ENCODE assay signal across 24 cellular contexts in genomic region chr13:32895296-32895695, GRCh38.
"Had no signal": no experiment of that assay in that cellular context is flagged by ENCODE, and none has a peak within 500 bp of the region (broad histone marks: within the 10 kb centered on the region; RNA-seq: fewer than 3 reads in every experiment).

No MANE protein-coding gene starts in this region.

- H3K9me3 Mint-ChIP-seq: activated B cell treated with CpG ODN at 0.5 μM for 24 hours; effector memory CD8-positive, alpha-beta T cell had no signal

- H3K27me3 ChIP-seq: adrenal gland, body of pancreas, dorsolateral prefrontal cortex, gastroesophageal sphincter, hepatocyte, tibial nerve had no signal

- H3K4me2 ChIP-seq: hepatocyte had no signal

- ATAC-seq: body of pancreas; effector memory CD8-positive, alpha-beta T cell; gastroesophageal sphincter; left cardiac atrium; left ventricle myocardium superior; right cardiac atrium had no signal

- H3K4me3 Mint-ChIP-seq: activated B cell treated with CpG ODN at 0.5 μM for 24 hours; activated naive CD8-positive, alpha-beta T cell; effector memory CD8-positive, alpha-beta T cell; nephron had no signal

- H3K27ac Mint-ChIP-seq: activated B cell treated with CpG ODN at 0.5 μM for 24 hours; activated naive CD8-positive, alpha-beta T cell; effector memory CD8-positive, alpha-beta T cell; nephron had no signal

- H3K4me1 Mint-ChIP-seq: activated B cell treated with CpG ODN at 0.5 μM for 24 hours had no signal

- H3K79me2 ChIP-seq: hepatocyte had no signal

- H3K4me1 ChIP-seq: adrenal gland, body of pancreas, gastroesophageal sphincter, tibial nerve had no signal

- H3K4me3 ChIP-seq: adrenal gland, body of pancreas, cardiac muscle cell, coronary artery, dorsolateral prefrontal cortex, gastroesophageal sphincter, hepatocyte, tibial nerve had no signal

- H3K36me3 ChIP-seq: adrenal gland, cardiac muscle cell, gastroesophageal sphincter, tibial nerve had no signal

- H2AFZ ChIP-seq: hepatocyte had no signal

- H3K9me3 ChIP-seq: adrenal gland, body of pancreas, gastroesophageal sphincter, tibial nerve had no signal

- DNase-seq: activated B cell treated with CpG ODN at 0.5 μM for 24 hours; activated effector memory CD4-positive, alpha-beta T cell treated with Interleukin-2 at 50 U/mL for 16 hours; activated naive CD4-positive, alpha-beta T cell treated with Interleukin-2 at 50 U/mL for 16 hours; adrenal gland; aorta; body of pancreas; cerebellar nuclear complex; dorsolateral prefrontal cortex; effector memory CD8-positive, alpha-beta T cell; erythroblast; left cardiac atrium; left ventricle myocardium superior; posterior cingulate gyrus; right cardiac atrium; stimulated activated CD4-positive, alpha-beta T cell treated with anti-CD3 and anti-CD28 coated beads, Interleukin-15, amount 100 ng/mL, for 24 hours; stimulated activated CD4-positive, alpha-beta T cell treated with anti-CD3 and anti-CD28 coated beads, Interleukin-2, amount 100 ng/mL, for 24 hours; stimulated activated naive CD4-positive, alpha-beta T cell had no signal

- H3K27ac ChIP-seq: adrenal gland, body of pancreas, cardiac muscle cell, coronary artery, dorsolateral prefrontal cortex, gastroesophageal sphincter, hepatocyte, tibial nerve had no signal
